Comparison of ENCODE assay signal across 21 cellular contexts in genomic region chr2:15626126-15626525, GRCh38. TPM values are rescaled to one million over a fixed set of nuclear protein-coding genes. Genes with fewer than 3 reads are reported as not detected.
DNase-seq lines count a peak whose midpoint lies in the region; ATAC-seq lines count a peak whose summit lies in the region.
"Had no signal": no experiment of that assay in that cellular context is flagged by ENCODE, and none has a peak within 500 bp of the region (broad histone marks: within the 10 kb centered on the region; RNA-seq: fewer than 3 reads in every experiment).

No MANE protein-coding gene starts in this region.

- CTCF ChIA-PET in activated CD4-positive, alpha-beta T cell treated with anti-CD3 and anti-CD28 coated beads for 36 hours (lab: Charles Lee), result interaction anchor here (0.5 kb wide), 1 partner anchor 338 kb away, joined by 3 read pairs; no protein-coding TSS in a partner anchor
- CTCF ChIA-PET in activated naive CD4-positive, alpha-beta T cell treated with anti-CD3 and anti-CD28 coated beads for 36 hours (lab: Charles Lee), result no interaction called here

- peaks cover 61% of the 10 kb centered on the region for H3K36me3 Mint-ChIP-seq in activated CD4-positive, alpha-beta T cell treated with anti-CD3 and anti-CD28 coated beads for 36 hours (ENCODE audit: low read depth)
- H3K36me3 Mint-ChIP-seq in activated naive CD4-positive, alpha-beta T cell treated with anti-CD3 and anti-CD28 coated beads, Interleukin-2, amount 50 U/mL, for 24 hours, result peaks cover 29% of the 10 kb centered on the region
- H3K36me3 Mint-ChIP-seq in activated naive CD4-positive, alpha-beta T cell treated with anti-CD3 and anti-CD28 coated beads for 36 hours (ENCODE audit: low read depth), result peaks cover 42% of the 10 kb centered on the region
- H3K36me3 Mint-ChIP-seq in T-helper 17 cell (ENCODE audit: low read depth), result peaks cover 11% of the 10 kb centered on the region

- ATAC-seq in activated CD4-positive, alpha-beta T cell treated with anti-CD3 and anti-CD28 coated beads for 36 hours, result no peak
- no peak for ATAC-seq in T-helper 17 cell
- ATAC-seq: A549 had no signal

- intact Hi-C loops in activated CD4-positive, alpha-beta T cell treated with anti-CD3 and anti-CD28 coated beads for 36 hours (cut with DNase I, micrococcal nuclease), result no loop called here
- intact Hi-C loops in activated naive CD4-positive, alpha-beta T cell treated with anti-CD3 and anti-CD28 coated beads for 36 hours (cut with micrococcal nuclease), result no loop called here

- H3K27me3 ChIP-seq in SJCRH30, result no peaks in the 10 kb centered on the region
- H3K27me3 ChIP-seq: BE2C; BLaER1 treated with 17β-estradiol and CSF1 and Interleukin-3, amounts not matched to agents 10 nM and 100 nM had no signal

- POLR2A ChIA-PET in activated CD4-positive, alpha-beta T cell treated with anti-CD3 and anti-CD28 coated beads for 36 hours (lab: Charles Lee), result no interaction called here

- H3K4me1 Mint-ChIP-seq in activated CD4-positive, alpha-beta T cell treated with anti-CD3 and anti-CD28 coated beads for 36 hours, result no peaks in the 10 kb centered on the region
- no peaks in the 10 kb centered on the region for H3K4me1 Mint-ChIP-seq in activated naive CD4-positive, alpha-beta T cell treated with anti-CD3 and anti-CD28 coated beads, Interleukin-2, amount 50 U/mL, for 24 hours
- H3K4me1 Mint-ChIP-seq in activated naive CD4-positive, alpha-beta T cell treated with anti-CD3 and anti-CD28 coated beads for 36 hours (ENCODE audit: low read depth), result peaks cover 5% of the 10 kb centered on the region
- peaks cover 6% of the 10 kb centered on the region for H3K4me1 Mint-ChIP-seq in T-helper 17 cell
- H3K4me1 Mint-ChIP-seq: CD14-positive monocyte had no signal

- peak overlapping the region; percentile 58 for H3K27ac Mint-ChIP-seq in activated CD4-positive, alpha-beta T cell treated with anti-CD3 and anti-CD28 coated beads for 36 hours
- peak overlapping the region; percentile 20 for H3K27ac Mint-ChIP-seq in activated naive CD4-positive, alpha-beta T cell treated with anti-CD3 and anti-CD28 coated beads, Interleukin-2, amount 50 U/mL, for 24 hours
- H3K27ac Mint-ChIP-seq in activated naive CD4-positive, alpha-beta T cell treated with anti-CD3 and anti-CD28 coated beads for 36 hours, result no peak overlapping the region
- H3K27ac Mint-ChIP-seq in T-helper 17 cell, result peak overlapping the region; percentile 41
- H3K27ac Mint-ChIP-seq: CD14-positive monocyte; CD4-positive, alpha-beta T cell; HFFc6 had no signal

- H3K9me3 ChIP-seq in T-helper 17 cell (ENCODE audit: control insufficient read depth, low read length, poor library complexity, severe bottlenecking) (no peaks in the 10 kb centered on the region), SJCRH30 (replicated peaks) (no peaks in the 10 kb centered on the region)
- H3K9me3 ChIP-seq: A549, BE2C, Caco-2, HAP-1 had no signal

- no peak overlapping the region for H3K4me3 Mint-ChIP-seq in activated CD4-positive, alpha-beta T cell treated with anti-CD3 and anti-CD28 coated beads for 36 hours
- no peak overlapping the region for H3K4me3 Mint-ChIP-seq in activated naive CD4-positive, alpha-beta T cell treated with anti-CD3 and anti-CD28 coated beads, Interleukin-2, amount 50 U/mL, for 24 hours
- H3K4me3 Mint-ChIP-seq in activated naive CD4-positive, alpha-beta T cell treated with anti-CD3 and anti-CD28 coated beads for 36 hours, result no peak overlapping the region
- no peak overlapping the region for H3K4me3 Mint-ChIP-seq in T-helper 17 cell
- H3K4me3 Mint-ChIP-seq: CD14-positive monocyte; CD4-positive, alpha-beta T cell; HFFc6 had no signal

- H3K4me1 ChIP-seq in SJCRH30, result no peaks in the 10 kb centered on the region
- H3K4me1 ChIP-seq: BE2C; BLaER1 treated with 17β-estradiol and CSF1 and Interleukin-3, amounts not matched to agents 10 nM and 100 nM; Caco-2; HAP-1 had no signal

- H3K27me3 Mint-ChIP-seq in activated CD4-positive, alpha-beta T cell treated with anti-CD3 and anti-CD28 coated beads for 36 hours, result no peaks in the 10 kb centered on the region
- H3K27me3 Mint-ChIP-seq in activated naive CD4-positive, alpha-beta T cell treated with anti-CD3 and anti-CD28 coated beads, Interleukin-2, amount 50 U/mL, for 24 hours, result no peaks in the 10 kb centered on the region
- no peaks in the 10 kb centered on the region for H3K27me3 Mint-ChIP-seq in activated naive CD4-positive, alpha-beta T cell treated with anti-CD3 and anti-CD28 coated beads for 36 hours (ENCODE audit: low read depth)
- no peaks in the 10 kb centered on the region for H3K27me3 Mint-ChIP-seq in T-helper 17 cell
- H3K27me3 Mint-ChIP-seq: CD4-positive, alpha-beta T cell had no signal

- H3K9me3 Mint-ChIP-seq in activated CD4-positive, alpha-beta T cell treated with anti-CD3 and anti-CD28 coated beads for 36 hours (ENCODE audit: low read depth), result no peaks in the 10 kb centered on the region
- no peaks in the 10 kb centered on the region for H3K9me3 Mint-ChIP-seq in activated naive CD4-positive, alpha-beta T cell treated with anti-CD3 and anti-CD28 coated beads, Interleukin-2, amount 50 U/mL, for 24 hours
- H3K9me3 Mint-ChIP-seq in activated naive CD4-positive, alpha-beta T cell treated with anti-CD3 and anti-CD28 coated beads for 36 hours, result peaks cover 4% of the 10 kb centered on the region
- H3K9me3 Mint-ChIP-seq: CD14-positive monocyte; CD4-positive, alpha-beta T cell; HFFc6 had no signal

- no peak overlapping the region for H3K4me3 ChIP-seq in SJCRH30
- H3K4me3 ChIP-seq: A549; BLaER1 treated with 17β-estradiol and CSF1 and Interleukin-3, amounts not matched to agents 10 nM and 100 nM; HAP-1 had no signal

- no peak for DNase-seq in activated CD4-positive, alpha-beta T cell treated with anti-CD3 and anti-CD28 coated beads for 36 hours
- no peak for DNase-seq in activated CD4-positive, alpha-beta T cell treated with anti-CD3 and anti-CD28 coated beads for 48 hours
- DNase-seq in activated naive CD4-positive, alpha-beta T cell treated with anti-CD3 and anti-CD28 coated beads for 36 hours, result no peak
- DNase-seq in T-helper 17 cell (no peak), SJCRH30 (no peak), NCI-H345 treated with DMSO at 0.1 percent for 48 hours (lab: John Stamatoyannopoulos, UW; ENCODE audit: unreplicated experiment) (no peak)
- DNase-seq: 8988T; ACHN; AML-193; BE2C; Caco-2; CD4-positive, alpha-beta T cell; DMS153; DND-41; GOT3; HFFc6 had no signal

- peaks cover 97% of the 10 kb centered on the region for H3K36me3 ChIP-seq in SJCRH30

- H3K27ac ChIP-seq in SJCRH30, result no peak overlapping the region
- H3K27ac ChIP-seq: A549; BLaER1 treated with 17β-estradiol and CSF1 and Interleukin-3, amounts not matched to agents 10 nM and 100 nM had no signal

RNA-seq across cellular contexts. Expression of gene DDX1, which starts 34.5 kb away (rescaled TPM):
- total RNA-seq in activated CD4-positive, alpha-beta T cell treated with anti-CD3 and anti-CD28 coated beads for 36 hours, result 10 to 100 TPM; 87.6 to 96.2 TPM
- 10 to 100 TPM; 61.7 to 64.1 TPM for total RNA-seq in activated naive CD4-positive, alpha-beta T cell treated with anti-CD3 and anti-CD28 coated beads for 36 hours
- 10 to 100 TPM; 27.6 to 35.0 TPM for total RNA-seq in T-helper 17 cell
- 128 and 139 TPM in 2 replicates for total RNA-seq in SJCRH30 (2014; rRNA removed; shearing (Covaris generic))
